ENCODE assay signal across 18 cellular contexts in the genomic region with DNA sequence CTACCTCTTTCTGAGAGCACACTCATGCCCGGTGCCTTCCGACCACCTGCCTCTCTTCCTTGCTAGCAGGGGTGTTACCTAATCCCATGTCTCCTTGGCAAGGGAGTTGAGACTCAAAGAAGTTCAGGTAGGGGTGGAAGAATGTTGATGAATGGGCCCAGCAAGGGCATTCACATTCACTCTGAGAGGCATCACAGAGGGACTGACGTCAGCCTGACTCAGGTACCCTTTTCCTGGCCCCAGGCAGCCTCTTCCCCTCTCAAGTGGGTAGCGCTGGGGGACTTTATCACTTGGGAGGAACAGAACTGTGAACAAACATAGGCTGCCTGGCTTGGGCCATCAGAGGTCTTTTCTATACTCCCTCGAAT. TPM values are rescaled to one million over a fixed set of nuclear protein-coding genes. Genes with fewer than 3 reads are reported as not detected.
A peak's percentile ranks its signal among the peaks of the same experiment; 100 is the strongest.
DNase-seq lines count a peak whose midpoint lies in the region; ATAC-seq, FAIRE-seq and TF ChIP-seq lines count a peak whose summit lies in the region.
"Had no signal": no experiment of that assay in that cellular context is flagged by ENCODE, and none has a peak within 500 bp of the region (broad histone marks: within the 10 kb centered on the region; RNA-seq: fewer than 3 reads in every experiment).

No MANE protein-coding gene starts in this region.

- H3K27me3 ChIP-seq in H1 (replicated peaks in 1 of 4; ENCODE audit: control insufficient read depth in 3 of 4, extremely low read depth in 1 of 4, insufficient read depth in 3 of 4, low read length in 3 of 4) (no peaks in the 10 kb centered on the region), smooth muscle cell (ENCODE audit: low read depth) (no peaks in the 10 kb centered on the region)

- H3K9me3 Mint-ChIP-seq in activated T-cell treated with anti-CD3 and anti-CD28 coated beads, Interleukin-2, amount 50 U/mL, for 72 hours: no peaks in the 10 kb centered on the region

- H3K23me2 ChIP-seq in H1 (ENCODE audit: low read depth, low read length): no peaks in the 10 kb centered on the region

- H3K9me3 ChIP-seq in H1 (ENCODE audit: insufficient read depth in 2 of 2, low read depth in 1 of 2, low read length in 1 of 2) (no peaks in the 10 kb centered on the region; a peak in 1 of 4 replicates), smooth muscle cell (replicated peaks; ENCODE audit: low read depth) (no peaks in the 10 kb centered on the region)

- no peak for ATAC-seq in activated T-cell treated with anti-CD3 and anti-CD28 coated beads, Interleukin-2, amount 50 U/mL, for 72 hours (replicated peaks in 1 of 2)

- H3K4me1 Mint-ChIP-seq in activated T-cell treated with anti-CD3 and anti-CD28 coated beads, Interleukin-2, amount 50 U/mL, for 72 hours (ENCODE audit: low read depth): peaks cover 11% of the 10 kb centered on the region

- H3K36me3 ChIP-seq in H1 (ENCODE audit: control insufficient read depth in 2 of 4, insufficient read depth in 4 of 4, low read length in 3 of 4) (peaks cover 26 to 53% (median 46%) of the 10 kb centered on the region in 4 experiments; a peak in 7 of 8 replicates), smooth muscle cell (ENCODE audit: low read depth) (no peaks in the 10 kb centered on the region)

- H3K23ac ChIP-seq in H1 (ENCODE audit: insufficient read length): no peak overlapping the region

- H2BK20ac ChIP-seq in H1 (ENCODE audit: low read length): no peak overlapping the region

- H2BK12ac ChIP-seq in H1 (ENCODE audit: low read depth, low read length): no peak overlapping the region

- 91% methylated on average over 5 of the region's 5 CpGs; no CpG with 5 or more reads in 1 of the 2 experiments for WGBS in H1 (ENCODE audit: extremely low coverage in 1 of 2, insufficient coverage in 1 of 2, insufficient read length in 1 of 2, insufficient replicate concordance in 2 of 2, low coverage in 1 of 2, low lambda C conversion rate in 2 of 2, missing lambda C conversion rate in 1 of 2), 2 experiments
- WGBS in smooth muscle cell (ENCODE audit: low lambda C conversion rate): 96% methylated on average over 5 of the region's 5 CpGs

- no peak overlapping the region for H4K5ac ChIP-seq in H1 (ENCODE audit: insufficient read length, low read depth, low read length)

- H3K14ac ChIP-seq in H1 (ENCODE audit: insufficient read length): no peak overlapping the region

- peak in 1 of 2 experiments; percentile 3; a peak in 1 of 3 replicates for TF ChIP-seq POLR2A in H1 (IDR thresholded peaks at IDR 0.05; ENCODE audit: control extremely low read depth in 1 of 2, low read depth in 2 of 2, low read length in 2 of 2)

- H3K9ac ChIP-seq in H1 (replicated peaks in 1 of 4; ENCODE audit: extremely low read depth in 1 of 4, low read depth in 3 of 4, low read length in 3 of 4) (no peak overlapping the region), smooth muscle cell (ENCODE audit: low read depth) (no peak overlapping the region)

- H3K27ac Mint-ChIP-seq in activated T-cell treated with anti-CD3 and anti-CD28 coated beads, Interleukin-2, amount 50 U/mL, for 72 hours: peak overlapping the region; percentile 57

- peaks cover 5 to 18% of the 10 kb centered on the region in 2 donors for H3K36me3 Mint-ChIP-seq in activated T-cell treated with anti-CD3 and anti-CD28 coated beads, Interleukin-2, amount 50 U/mL, for 72 hours (ENCODE audit: insufficient read depth in 2 of 2)

- no peak overlapping the region for H2BK5ac ChIP-seq in H1 (ENCODE audit: low read depth, low read length)

- no peak overlapping the region for H4K91ac ChIP-seq in H1 (replicated peaks; ENCODE audit: insufficient read length, low read length)

- no peak overlapping the region for H4K8ac ChIP-seq in H1 (ENCODE audit: extremely low read depth, insufficient read depth, low read length)

- H2BK15ac ChIP-seq in H1 (ENCODE audit: low read length): no peak overlapping the region

- no peak overlapping the region for H3K56ac ChIP-seq in H1 (replicated peaks; ENCODE audit: insufficient read length, low read depth, low read length)

- CTCF ChIA-PET in RWPE1 (lab: Yijun Ruan, JAX): interaction anchor here (2.1 to 3.5 kb wide), 3 partner anchors 8 to 63 kb away, joined by 8 to 19 read pairs (median 15); no protein-coding TSS in a partner anchor
- CTCF ChIA-PET in H1 (lab: Charles Lee; ENCODE audit: partially characterized antibody): interaction anchor here (15.1 kb wide), 1 partner anchor 9 kb away, joined by 170 read pairs; no protein-coding TSS in a partner anchor

- FAIRE-seq in H1 (lab: Jason Lieb, UNC): no peak
- FAIRE-seq: GM12892, urothelium cell line had no signal

- POLR2A ChIA-PET in RWPE1 (lab: Yijun Ruan, JAX; ENCODE audit: low non-redundant PET): no interaction called here
- POLR2A ChIA-PET in H1 (lab: Charles Lee; ENCODE audit: partially characterized antibody): interaction anchor here (1.0 to 4.1 kb wide), 3 partner anchors 8 to 14 kb away, joined by 3 to 24 read pairs (median 11); no protein-coding TSS in a partner anchor

- H3F3A ChIP-seq in smooth muscle cell (ENCODE audit: low read depth): peaks cover 38% of the 10 kb centered on the region

- no peak overlapping the region for H3K4ac ChIP-seq in H1 (replicated peaks; ENCODE audit: insufficient read length, low read depth, low read length)

- H3K27me3 Mint-ChIP-seq in activated T-cell treated with anti-CD3 and anti-CD28 coated beads, Interleukin-2, amount 50 U/mL, for 72 hours (ENCODE audit: low read depth): no peaks in the 10 kb centered on the region

- TF ChIP-seq CTCF in RWPE1 (conservative IDR thresholded peaks at IDR 0.05; ENCODE audit: low read depth) (no peak), H1 (IDR thresholded peaks at IDR 0.05; ENCODE audit: control extremely low read depth in 1 of 3, insufficient read depth in 1 of 3, low read depth in 1 of 3, low read length in 3 of 3) (no peak), smooth muscle cell (IDR thresholded peaks at IDR 0.05; ENCODE audit: borderline replicate concordance, insufficient read depth, poor library complexity, severe bottlenecking) (no peak)

- H4K20me1 ChIP-seq in H1 (replicated peaks in 1 of 2; ENCODE audit: control insufficient read depth in 1 of 2, insufficient read depth in 2 of 2, low read length in 2 of 2) (peaks cover 0 to 3% of the 10 kb centered on the region in 2 experiments), smooth muscle cell (ENCODE audit: low read depth) (peaks cover 19% of the 10 kb centered on the region)

- H3K4me2 ChIP-seq in H1 (ENCODE audit: insufficient read depth in 1 of 2, low read depth in 2 of 2, low read length in 2 of 2): no peak overlapping the region
- no peak overlapping the region for H3K4me2 ChIP-seq in smooth muscle cell

- TF ChIP-seq RAD21 in H1 (IDR thresholded peaks at IDR 0.05 in 1 of 2, conservative IDR thresholded peaks at IDR 0.05 in 1 of 2; ENCODE audit: low read depth in 2 of 2, low read length in 2 of 2): no peak

- H2AFZ ChIP-seq in H1 (ENCODE audit: low read length) (no peak overlapping the region), smooth muscle cell (ENCODE audit: low read depth) (no peak overlapping the region)

- peaks cover 0 to 19% of the 10 kb centered on the region in 2 experiments; a peak in 2 of 4 replicates for H3K79me2 ChIP-seq in H1 (ENCODE audit: control insufficient read depth in 1 of 2, insufficient read depth in 2 of 2, low read length in 2 of 2)
- peaks cover 30% of the 10 kb centered on the region for H3K79me2 ChIP-seq in smooth muscle cell (ENCODE audit: low read depth)

- H3K79me1 ChIP-seq in H1 (ENCODE audit: low read depth, low read length): no peaks in the 10 kb centered on the region

- H3K4me1 ChIP-seq in H1 (replicated peaks in 1 of 4; ENCODE audit: control insufficient read depth in 3 of 4, insufficient read depth in 4 of 4, low read length in 3 of 4) (no peaks in the 10 kb centered on the region; a peak in 3 of 7 replicates), smooth muscle cell (ENCODE audit: low read depth) (no peaks in the 10 kb centered on the region)

- no peak overlapping the region for H2AK5ac ChIP-seq in H1 (ENCODE audit: low read depth, low read length)

- H3K27ac ChIP-seq in RWPE1 (peak overlapping the region; percentile 22), H1 (ENCODE audit: low read depth, low read length) (no peak overlapping the region), smooth muscle cell (ENCODE audit: low read depth) (peak overlapping the region; percentile 66)

- no peak overlapping the region for H3K18ac ChIP-seq in H1 (ENCODE audit: extremely low read depth, low read length)

- TF ChIP-seq EP300 in H1 (IDR thresholded peaks at IDR 0.05; ENCODE audit: borderline replicate concordance in 1 of 2, low read depth in 2 of 2, low read length in 2 of 2): no peak

- no peak for DNase-seq in activated T-cell treated with anti-CD3 and anti-CD28 coated beads, Interleukin-2, amount 50 U/mL, for 72 hours
- DNase-seq in activated T-cell treated with anti-CD3 and anti-CD28 coated beads for 4 hours (no peak), RWPE1 (ENCODE audit: low spot score) (no peak), H1 (ENCODE audit: low read depth in 1 of 2, low spot score in 2 of 2) (no peak), smooth muscle cell (lab: John Stamatoyannopoulos, UW; ENCODE audit: unreplicated experiment) (no peak), AG20443 (ENCODE audit: low spot score) (no peak), epidermal melanocyte (ENCODE audit: insufficient read length, low spot score) (no peak), AML-193 (lab: John Stamatoyannopoulos, UW) (no peak)
- DNase-seq: caudate nucleus; GF-D8; kidney glomerular epithelial cell; midbrain; NCI-H187 treated with DMSO at 0.1 percent for 48 hours; nucleus accumbens; SHP77 treated with DMSO at 0.1 percent for 48 hours; stimulated activated naive CD4-positive, alpha-beta T cell treated with Interleukin-2 at 50 U/mL for 16 hours had no signal

- peak overlapping the region in 1 of 2 donors; percentile 87 for H3K4me3 Mint-ChIP-seq in activated T-cell treated with anti-CD3 and anti-CD28 coated beads, Interleukin-2, amount 50 U/mL, for 72 hours

- H3K4me3 ChIP-seq in H1 (ENCODE audit: extremely low read depth in 1 of 4, insufficient read depth in 2 of 4, low read depth in 3 of 4, low read length in 4 of 4) (no peak overlapping the region), smooth muscle cell (no peak overlapping the region)

- H2BK120ac ChIP-seq in H1 (replicated peaks; ENCODE audit: low read depth, low read length): no peak overlapping the region

RNA-seq across cellular contexts. Expression of a gene that starts 35.3 kb away (rescaled TPM):
- total RNA-seq in activated T-cell treated with anti-CD3 and anti-CD28 coated beads, Interleukin-2, amount 50 U/mL, for 72 hours: 100 to 1,000 TPM; 131 to 146 TPM
- 118 TPM in 2 replicates for total RNA-seq in H1 (2021; fragmentation: NEBNext Ultra II Directional; extraction: Animal tissue kit (Norgen Biotek cat#: 25700))
- polyA plus RNA-seq in H1 (2011; rRNA removed): 183 and 189 TPM in 2 replicates
- polyA plus RNA-seq in H1 (2011; cell fraction: cytosol; rRNA removed): 125 TPM
- polyA plus RNA-seq in H1 (2011; cell fraction: nucleus; rRNA removed): 156 TPM
- 139 to 179 TPM (median 167 TPM) in 4 replicates for polyA plus RNA-seq in H1 (2012, experiment 1 of 2)
- 235 TPM for polyA plus RNA-seq in H1 (2012, experiment 2 of 2)
- 174 TPM for polyA plus RNA-seq in H1 (2013, experiment 1 of 2)
- polyA plus RNA-seq in H1 (2013, experiment 2 of 2): 181 TPM
- 182 and 185 TPM in 2 replicates for polyA minus RNA-seq in H1 (2011; rRNA and poly(A)+ RNA removed)
- 109 TPM for polyA minus RNA-seq in H1 (2011; cell fraction: cytosol; rRNA and poly(A)+ RNA removed)
- 159 TPM for polyA minus RNA-seq in H1 (2011; cell fraction: nucleus; rRNA and poly(A)+ RNA removed)
- 165 and 210 TPM in 2 replicates for total RNA-seq in smooth muscle cell
- polyA plus RNA-seq in smooth muscle cell: 336 and 397 TPM in 2 replicates

RNA-seq across cellular contexts. Expression of a gene that starts 55.6 kb away (rescaled TPM):
- 1 to 10 TPM in 1 of 2 donors, under 1 TPM in 1; 0.84 to 2.0 TPM for total RNA-seq in activated T-cell treated with anti-CD3 and anti-CD28 coated beads, Interleukin-2, amount 50 U/mL, for 72 hours
- 120 and 131 TPM in 2 replicates for total RNA-seq in H1 (2021; fragmentation: NEBNext Ultra II Directional; extraction: Animal tissue kit (Norgen Biotek cat#: 25700))
- polyA plus RNA-seq in H1 (2011; rRNA removed) (357 and 566 TPM in 2 replicates), smooth muscle cell (87.6 and 182 TPM in 2 replicates)
- 348 TPM for polyA plus RNA-seq in H1 (2011; cell fraction: cytosol; rRNA removed)
- 267 TPM for polyA plus RNA-seq in H1 (2011; cell fraction: nucleus; rRNA removed)
- 86.5 to 154 TPM (median 117 TPM) in 4 replicates for polyA plus RNA-seq in H1 (2012, experiment 1 of 2)
- 207 TPM for polyA plus RNA-seq in H1 (2012, experiment 2 of 2)
- polyA plus RNA-seq in H1 (2013, experiment 1 of 2): 89.8 TPM
- 87.6 TPM for polyA plus RNA-seq in H1 (2013, experiment 2 of 2)
- 27.5 and 45.7 TPM in 2 replicates for polyA minus RNA-seq in H1 (2011; rRNA and poly(A)+ RNA removed)
- polyA minus RNA-seq in H1 (2011; cell fraction: cytosol; rRNA and poly(A)+ RNA removed): 181 TPM
- 200 TPM for polyA minus RNA-seq in H1 (2011; cell fraction: nucleus; rRNA and poly(A)+ RNA removed)
- 396 and 414 TPM in 2 replicates for total RNA-seq in smooth muscle cell

Comparison
In these comparisons a context has a peak if more than half of its experiments do, and no peak if none do; other contexts are left out.
1. RNA of a gene that starts 55.6 kb away (total RNA-seq): 396 to 414 TPM in smooth muscle cell and 120 to 131 TPM in H1; 0.84 to 2.0 TPM in activated T-cell treated with anti-CD3 and anti-CD28 coated beads, Interleukin-2, amount 50 U/mL, for 72 hours; every median in the first group is over 10 times any median in the second.